In the genomic region with DNA sequence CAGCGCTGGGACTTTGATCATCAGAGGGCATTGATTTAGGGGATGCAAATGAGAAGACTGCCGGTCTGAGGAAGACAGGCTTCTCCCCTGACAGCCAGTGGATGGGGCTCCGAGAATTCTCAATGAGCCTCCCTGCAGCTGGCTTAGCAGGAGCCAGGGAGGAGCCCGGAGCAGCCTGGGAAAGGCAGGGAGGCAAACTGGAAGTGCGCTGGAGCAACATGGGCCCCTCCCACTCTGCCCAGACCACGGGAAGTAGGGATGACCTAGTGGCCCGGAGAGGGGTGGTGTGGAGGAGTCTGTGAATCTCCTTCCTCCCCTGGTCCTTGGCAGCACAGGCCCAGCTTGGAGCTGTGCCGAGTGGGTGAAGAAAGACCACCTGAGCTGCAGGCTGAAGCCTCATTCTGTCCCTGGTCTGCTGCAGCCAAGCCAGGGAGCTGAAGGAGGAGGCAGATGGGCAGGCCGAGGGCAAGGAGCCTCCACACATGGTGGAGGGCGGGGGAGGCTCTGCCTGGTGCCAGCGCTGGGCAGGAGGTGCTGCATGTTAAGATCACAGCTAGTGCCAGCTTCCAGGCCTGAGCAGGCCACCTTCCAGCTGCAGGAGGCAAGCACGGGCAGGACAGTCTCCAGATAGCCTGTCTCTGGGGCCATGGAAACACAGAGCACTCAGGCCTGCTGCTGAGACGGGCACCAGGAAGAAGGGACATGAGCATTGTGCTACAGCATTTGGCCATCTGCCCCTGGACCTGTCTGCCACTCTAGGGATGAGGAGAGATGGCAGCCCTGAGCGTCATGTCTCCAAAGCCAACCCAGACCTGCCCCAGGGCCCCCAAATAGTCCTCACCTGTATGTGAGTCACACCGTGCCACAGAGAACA, we compare ENCODE assay signal across 1 cellular context.
TF ChIP-seq lines count a peak whose summit lies in the region.

No MANE protein-coding gene starts in this region.

TF ChIP-seq in K562, 482 proteins besides CTCF, POLR2A, EP300 and RAD21 (continued from another document):
- TF ChIP-seq, protein P1, sequence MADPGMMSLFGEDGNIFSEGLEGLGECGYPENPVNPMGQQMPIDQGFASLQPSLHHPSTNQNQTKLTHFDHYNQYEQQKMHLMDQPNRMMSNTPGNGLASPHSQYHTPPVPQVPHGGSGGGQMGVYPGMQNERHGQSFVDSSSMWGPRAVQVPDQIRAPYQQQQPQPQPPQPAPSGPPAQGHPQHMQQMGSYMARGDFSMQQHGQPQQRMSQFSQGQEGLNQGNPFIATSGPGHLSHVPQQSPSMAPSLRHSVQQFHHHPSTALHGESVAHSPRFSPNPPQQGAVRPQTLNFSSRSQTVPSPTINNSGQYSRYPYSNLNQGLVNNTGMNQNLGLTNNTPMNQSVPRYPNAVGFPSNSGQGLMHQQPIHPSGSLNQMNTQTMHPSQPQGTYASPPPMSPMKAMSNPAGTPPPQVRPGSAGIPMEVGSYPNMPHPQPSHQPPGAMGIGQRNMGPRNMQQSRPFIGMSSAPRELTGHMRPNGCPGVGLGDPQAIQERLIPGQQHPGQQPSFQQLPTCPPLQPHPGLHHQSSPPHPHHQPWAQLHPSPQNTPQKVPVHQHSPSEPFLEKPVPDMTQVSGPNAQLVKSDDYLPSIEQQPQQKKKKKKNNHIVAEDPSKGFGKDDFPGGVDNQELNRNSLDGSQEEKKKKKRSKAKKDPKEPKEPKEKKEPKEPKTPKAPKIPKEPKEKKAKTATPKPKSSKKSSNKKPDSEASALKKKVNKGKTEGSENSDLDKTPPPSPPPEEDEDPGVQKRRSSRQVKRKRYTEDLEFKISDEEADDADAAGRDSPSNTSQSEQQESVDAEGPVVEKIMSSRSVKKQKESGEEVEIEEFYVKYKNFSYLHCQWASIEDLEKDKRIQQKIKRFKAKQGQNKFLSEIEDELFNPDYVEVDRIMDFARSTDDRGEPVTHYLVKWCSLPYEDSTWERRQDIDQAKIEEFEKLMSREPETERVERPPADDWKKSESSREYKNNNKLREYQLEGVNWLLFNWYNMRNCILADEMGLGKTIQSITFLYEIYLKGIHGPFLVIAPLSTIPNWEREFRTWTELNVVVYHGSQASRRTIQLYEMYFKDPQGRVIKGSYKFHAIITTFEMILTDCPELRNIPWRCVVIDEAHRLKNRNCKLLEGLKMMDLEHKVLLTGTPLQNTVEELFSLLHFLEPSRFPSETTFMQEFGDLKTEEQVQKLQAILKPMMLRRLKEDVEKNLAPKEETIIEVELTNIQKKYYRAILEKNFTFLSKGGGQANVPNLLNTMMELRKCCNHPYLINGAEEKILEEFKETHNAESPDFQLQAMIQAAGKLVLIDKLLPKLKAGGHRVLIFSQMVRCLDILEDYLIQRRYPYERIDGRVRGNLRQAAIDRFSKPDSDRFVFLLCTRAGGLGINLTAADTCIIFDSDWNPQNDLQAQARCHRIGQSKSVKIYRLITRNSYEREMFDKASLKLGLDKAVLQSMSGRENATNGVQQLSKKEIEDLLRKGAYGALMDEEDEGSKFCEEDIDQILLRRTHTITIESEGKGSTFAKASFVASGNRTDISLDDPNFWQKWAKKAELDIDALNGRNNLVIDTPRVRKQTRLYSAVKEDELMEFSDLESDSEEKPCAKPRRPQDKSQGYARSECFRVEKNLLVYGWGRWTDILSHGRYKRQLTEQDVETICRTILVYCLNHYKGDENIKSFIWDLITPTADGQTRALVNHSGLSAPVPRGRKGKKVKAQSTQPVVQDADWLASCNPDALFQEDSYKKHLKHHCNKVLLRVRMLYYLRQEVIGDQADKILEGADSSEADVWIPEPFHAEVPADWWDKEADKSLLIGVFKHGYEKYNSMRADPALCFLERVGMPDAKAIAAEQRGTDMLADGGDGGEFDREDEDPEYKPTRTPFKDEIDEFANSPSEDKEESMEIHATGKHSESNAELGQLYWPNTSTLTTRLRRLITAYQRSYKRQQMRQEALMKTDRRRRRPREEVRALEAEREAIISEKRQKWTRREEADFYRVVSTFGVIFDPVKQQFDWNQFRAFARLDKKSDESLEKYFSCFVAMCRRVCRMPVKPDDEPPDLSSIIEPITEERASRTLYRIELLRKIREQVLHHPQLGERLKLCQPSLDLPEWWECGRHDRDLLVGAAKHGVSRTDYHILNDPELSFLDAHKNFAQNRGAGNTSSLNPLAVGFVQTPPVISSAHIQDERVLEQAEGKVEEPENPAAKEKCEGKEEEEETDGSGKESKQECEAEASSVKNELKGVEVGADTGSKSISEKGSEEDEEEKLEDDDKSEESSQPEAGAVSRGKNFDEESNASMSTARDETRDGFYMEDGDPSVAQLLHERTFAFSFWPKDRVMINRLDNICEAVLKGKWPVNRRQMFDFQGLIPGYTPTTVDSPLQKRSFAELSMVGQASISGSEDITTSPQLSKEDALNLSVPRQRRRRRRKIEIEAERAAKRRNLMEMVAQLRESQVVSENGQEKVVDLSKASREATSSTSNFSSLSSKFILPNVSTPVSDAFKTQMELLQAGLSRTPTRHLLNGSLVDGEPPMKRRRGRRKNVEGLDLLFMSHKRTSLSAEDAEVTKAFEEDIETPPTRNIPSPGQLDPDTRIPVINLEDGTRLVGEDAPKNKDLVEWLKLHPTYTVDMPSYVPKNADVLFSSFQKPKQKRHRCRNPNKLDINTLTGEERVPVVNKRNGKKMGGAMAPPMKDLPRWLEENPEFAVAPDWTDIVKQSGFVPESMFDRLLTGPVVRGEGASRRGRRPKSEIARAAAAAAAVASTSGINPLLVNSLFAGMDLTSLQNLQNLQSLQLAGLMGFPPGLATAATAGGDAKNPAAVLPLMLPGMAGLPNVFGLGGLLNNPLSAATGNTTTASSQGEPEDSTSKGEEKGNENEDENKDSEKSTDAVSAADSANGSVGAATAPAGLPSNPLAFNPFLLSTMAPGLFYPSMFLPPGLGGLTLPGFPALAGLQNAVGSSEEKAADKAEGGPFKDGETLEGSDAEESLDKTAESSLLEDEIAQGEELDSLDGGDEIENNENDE (IDR thresholded peaks at IDR 0.05; ENCODE audit: low read depth, low read length): no peak
- TF ChIP-seq NRF1 (conservative IDR thresholded peaks at IDR 0.05 in 1 of 2, IDR thresholded peaks at IDR 0.05 in 1 of 2): peak; percentile 48 to 52
- TF ChIP-seq, protein P2, sequence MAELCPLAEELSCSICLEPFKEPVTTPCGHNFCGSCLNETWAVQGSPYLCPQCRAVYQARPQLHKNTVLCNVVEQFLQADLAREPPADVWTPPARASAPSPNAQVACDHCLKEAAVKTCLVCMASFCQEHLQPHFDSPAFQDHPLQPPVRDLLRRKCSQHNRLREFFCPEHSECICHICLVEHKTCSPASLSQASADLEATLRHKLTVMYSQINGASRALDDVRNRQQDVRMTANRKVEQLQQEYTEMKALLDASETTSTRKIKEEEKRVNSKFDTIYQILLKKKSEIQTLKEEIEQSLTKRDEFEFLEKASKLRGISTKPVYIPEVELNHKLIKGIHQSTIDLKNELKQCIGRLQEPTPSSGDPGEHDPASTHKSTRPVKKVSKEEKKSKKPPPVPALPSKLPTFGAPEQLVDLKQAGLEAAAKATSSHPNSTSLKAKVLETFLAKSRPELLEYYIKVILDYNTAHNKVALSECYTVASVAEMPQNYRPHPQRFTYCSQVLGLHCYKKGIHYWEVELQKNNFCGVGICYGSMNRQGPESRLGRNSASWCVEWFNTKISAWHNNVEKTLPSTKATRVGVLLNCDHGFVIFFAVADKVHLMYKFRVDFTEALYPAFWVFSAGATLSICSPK (IDR thresholded peaks at IDR 0.05; ENCODE audit: borderline replicate concordance): no peak
